In genomic region chr3:127153506-127153815, GRCh38 we compare ENCODE assay signal across 32 cellular contexts. TPM values are rescaled to one million over a fixed set of nuclear protein-coding genes. Genes with fewer than 3 reads are reported as not detected.
"Had no signal": no experiment of that assay in that cellular context is flagged by ENCODE, and none has a peak within 500 bp of the region (broad histone marks: within the 10 kb centered on the region; RNA-seq: fewer than 3 reads in every experiment).

No MANE protein-coding gene starts in this region.

- H3K9ac ChIP-seq: neural progenitor cell had no signal

- H3K9me3 ChIP-seq: esophagus squamous epithelium, heart right ventricle, prostate gland, right atrium auricular region, transverse colon, upper lobe of right lung, vagina had no signal

- H3K4me3 Mint-ChIP-seq: effector memory CD8-positive, alpha-beta T cell; memory B cell; mesothelial cell of epicardium; naive thymus-derived CD4-positive, alpha-beta T cell; nephron; neural progenitor cell; stimulated activated memory B cell treated with anti-CD40 and anti-IgM and Interleukin-4, amounts not matched to agents 10 μg/mL and 1 μg/mL and 100 μg/mL, for 72 hours; stimulated activated naive CD8-positive, alpha-beta T cell treated with anti-CD3 and anti-CD28 coated beads, Interleukin-15, Interleukin-2, amounts not matched to agents 100 ng/mL and 50 ng/mL, for 24 hours had no signal

- H3K27me3 ChIP-seq: neural progenitor cell, right atrium auricular region, vagina had no signal

- H3K36me3 ChIP-seq: esophagus squamous epithelium, heart right ventricle, neural progenitor cell, prostate gland, right atrium auricular region, transverse colon, upper lobe of right lung, vagina had no signal

- H3K4me1 Mint-ChIP-seq: memory B cell; mesothelial cell of epicardium; naive thymus-derived CD4-positive, alpha-beta T cell; nephron; stimulated activated memory B cell treated with anti-CD40 and anti-IgM and Interleukin-4, amounts not matched to agents 10 μg/mL and 1 μg/mL and 100 μg/mL, for 72 hours had no signal

- H3K4me2 ChIP-seq: neural progenitor cell had no signal

- ATAC-seq: effector memory CD8-positive, alpha-beta T cell; heart right ventricle; left colon; left ventricle myocardium superior; naive thymus-derived CD4-positive, alpha-beta T cell; sciatic nerve; stimulated activated memory B cell treated with anti-CD40 and anti-IgM and Interleukin-4, amounts not matched to agents 10 μg/mL and 1 μg/mL and 100 μg/mL, for 72 hours; upper lobe of right lung had no signal

- H3K36me3 Mint-ChIP-seq: memory B cell; mesothelial cell of epicardium; naive thymus-derived CD4-positive, alpha-beta T cell; neural progenitor cell; stimulated activated memory B cell treated with anti-CD40 and anti-IgM and Interleukin-4, amounts not matched to agents 10 μg/mL and 1 μg/mL and 100 μg/mL, for 72 hours had no signal

- H3K9me3 Mint-ChIP-seq: effector memory CD8-positive, alpha-beta T cell; memory B cell; mesothelial cell of epicardium; naive thymus-derived CD4-positive, alpha-beta T cell; nephron; neural progenitor cell; stimulated activated memory B cell treated with anti-CD40 and anti-IgM and Interleukin-4, amounts not matched to agents 10 μg/mL and 1 μg/mL and 100 μg/mL, for 72 hours; stimulated activated naive CD8-positive, alpha-beta T cell treated with anti-CD3 and anti-CD28 coated beads, Interleukin-15, Interleukin-2, amounts not matched to agents 100 ng/mL and 50 ng/mL, for 24 hours had no signal

- H3K4me1 ChIP-seq: esophagus squamous epithelium, prostate gland, right atrium auricular region, upper lobe of right lung, vagina had no signal

- H3K27ac ChIP-seq: esophagus squamous epithelium, heart right ventricle, neural progenitor cell, prostate gland, right atrium auricular region, transverse colon, upper lobe of right lung, vagina had no signal

- DNase-seq: cortex of kidney; effector memory CD8-positive, alpha-beta T cell; erythroblast; esophagus squamous epithelium; foreskin melanocyte; glutamatergic neuron; heart right ventricle; hippocampal formation; kidney glomerular epithelial cell; left colon; left ventricle myocardium superior; naive thymus-derived CD4-positive, alpha-beta T cell; nucleus accumbens; stimulated activated CD4-positive, alpha-beta T cell treated with anti-CD3 and anti-CD28 coated beads, Interleukin-4, amount 100 ng/mL, for 4 hours; transverse colon; upper lobe of right lung had no signal

- H3K27ac Mint-ChIP-seq: effector memory CD8-positive, alpha-beta T cell; memory B cell; mesothelial cell of epicardium; naive thymus-derived CD4-positive, alpha-beta T cell; nephron; neural progenitor cell; stimulated activated memory B cell treated with anti-CD40 and anti-IgM and Interleukin-4, amounts not matched to agents 10 μg/mL and 1 μg/mL and 100 μg/mL, for 72 hours; stimulated activated naive CD8-positive, alpha-beta T cell treated with anti-CD3 and anti-CD28 coated beads, Interleukin-15, Interleukin-2, amounts not matched to agents 100 ng/mL and 50 ng/mL, for 24 hours had no signal

- H3K4me3 ChIP-seq: esophagus squamous epithelium, heart right ventricle, lung, neural progenitor cell, prostate gland, right atrium auricular region, transverse colon, upper lobe of right lung, vagina had no signal

- H2AFZ ChIP-seq: neural progenitor cell had no signal

RNA-seq across cellular contexts. Expression of gene PRR23E, which starts 39.5 kb away (rescaled TPM):
- total RNA-seq: dermis microvascular lymphatic vessel endothelial cell; esophagus squamous epithelium; heart right ventricle; left colon; left ventricle myocardium superior; lung; mesothelial cell of epicardium; mucosa of gallbladder; naive thymus-derived CD4-positive, alpha-beta T cell; osteocyte; prostate gland; right atrium auricular region; sciatic nerve; skeletal muscle tissue; transverse colon; upper lobe of right lung; vagina had no signal
- polyA plus RNA-seq: heart right ventricle; lung; naive thymus-derived CD4-positive, alpha-beta T cell; thymus had no signal
